ENCODE assay signal across 28 cellular contexts in the genomic region with DNA sequence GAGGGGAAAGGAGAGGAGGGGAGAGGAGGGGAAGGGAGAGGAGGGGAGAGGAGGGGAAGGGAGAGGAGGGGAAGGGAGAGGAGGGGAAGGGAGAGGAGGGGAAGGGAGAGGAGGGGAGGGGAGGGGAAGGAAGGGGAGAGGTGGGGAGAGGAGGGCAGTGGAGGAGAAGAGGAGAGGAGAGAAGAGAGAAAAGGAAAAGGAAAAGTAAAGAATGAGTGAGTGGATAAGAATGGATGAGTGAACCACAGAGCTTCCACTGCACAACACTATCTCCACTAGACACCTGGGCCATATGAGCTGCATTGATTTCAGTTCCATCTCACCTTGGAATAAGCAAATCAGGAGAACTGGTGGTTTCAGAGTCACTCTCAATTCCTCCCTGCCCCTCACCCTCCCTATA.
"Had no signal": no experiment of that assay in that cellular context is flagged by ENCODE, and none has a peak within 500 bp of the region (broad histone marks: within the 10 kb centered on the region; RNA-seq: fewer than 3 reads in every experiment).

No MANE protein-coding gene starts in this region.

- DNase-seq: colonic mucosa; cortex of kidney; dermis blood vessel endothelial cell; dorsolateral prefrontal cortex; effector CD4-positive, alpha-beta T cell; effector CD8-positive, alpha-beta T cell; effector memory CD4-positive, alpha-beta T cell; effector memory CD8-positive, alpha-beta T cell; endodermal cell; erythroblast; esophagus squamous epithelium; foreskin fibroblast; foreskin keratinocyte; foreskin melanocyte; gastrocnemius medialis; glutamatergic neuron; head of caudate nucleus; heart left ventricle; heart right ventricle had no signal

- FAIRE-seq: colon, endometrium, endothelial cell of umbilical vein, frontal cortex had no signal

- H3K36me3 ChIP-seq: colonic mucosa, esophagus muscularis mucosa, esophagus squamous epithelium, gastrocnemius medialis, gastroesophageal sphincter, heart left ventricle, heart right ventricle had no signal

- H3K4me3 ChIP-seq: colonic mucosa, coronary artery, dorsolateral prefrontal cortex, esophagus muscularis mucosa, esophagus squamous epithelium, gastrocnemius medialis, gastroesophageal sphincter, heart left ventricle, heart right ventricle had no signal

- H3K27me3 ChIP-seq: colonic mucosa, foreskin keratinocyte, gastrocnemius medialis had no signal

- H3K9me3 ChIP-seq: colonic mucosa, esophagus muscularis mucosa, esophagus squamous epithelium, gastrocnemius medialis, gastroesophageal sphincter, heart left ventricle, heart right ventricle had no signal

- ATAC-seq: effector memory CD8-positive, alpha-beta T cell; esophagus mucosa; foreskin keratinocyte; gastrocnemius medialis; gastroesophageal sphincter; heart left ventricle; heart right ventricle had no signal

- H3K4me1 ChIP-seq: colonic mucosa, esophagus muscularis mucosa, esophagus squamous epithelium, foreskin keratinocyte, gastrocnemius medialis, gastroesophageal sphincter, heart left ventricle, heart right ventricle had no signal

- H3K27ac ChIP-seq: colonic mucosa, coronary artery, dorsolateral prefrontal cortex, epithelial cell of prostate, esophagus muscularis mucosa, esophagus squamous epithelium, foreskin keratinocyte, gastrocnemius medialis, gastroesophageal sphincter, heart left ventricle, heart right ventricle had no signal
